Comparison of ENCODE assay signal across 9 cellular contexts in the genomic region with DNA sequence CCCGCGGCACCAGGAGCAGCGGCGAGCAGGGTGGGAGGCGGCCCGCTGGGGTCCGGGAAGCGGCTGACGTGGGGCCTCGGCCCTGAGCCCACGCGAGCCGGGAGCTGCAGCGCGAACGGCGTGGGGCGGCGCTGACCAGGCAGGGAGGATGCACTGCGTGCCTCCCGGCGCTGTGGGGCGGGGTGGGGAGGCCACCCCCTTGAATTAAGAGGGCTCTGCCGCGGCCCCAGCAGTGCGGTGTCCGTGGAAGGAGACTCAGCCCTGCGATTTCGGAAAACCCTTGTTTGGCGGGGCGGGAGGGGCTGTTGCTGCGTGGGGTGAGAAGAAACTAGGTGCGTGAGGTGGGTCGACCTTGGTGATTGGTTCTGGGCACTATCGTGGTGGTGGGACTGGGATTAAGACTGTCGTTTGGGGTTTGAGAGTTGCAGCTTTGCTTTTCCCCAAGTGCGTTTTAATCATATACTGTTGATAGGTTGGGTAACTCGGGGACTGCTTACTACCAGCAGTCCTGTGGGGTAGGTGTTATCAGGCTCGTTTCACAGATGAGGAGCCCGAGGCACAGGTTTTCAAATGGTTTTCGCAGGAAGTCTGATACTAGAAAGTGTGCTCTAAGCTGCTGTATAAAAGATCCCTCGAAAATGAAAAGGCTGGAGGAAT. TPM values are rescaled to one million over a fixed set of nuclear protein-coding genes. Genes with fewer than 3 reads are reported as not detected.
DNase-seq lines count a peak whose midpoint lies in the region; FAIRE-seq and TF ChIP-seq lines count a peak whose summit lies in the region.
"Had no signal": no experiment of that assay in that cellular context is flagged by ENCODE, and none has a peak within 500 bp of the region (broad histone marks: within the 10 kb centered on the region; RNA-seq: fewer than 3 reads in every experiment).

No MANE protein-coding gene starts in this region.

- POLR2A ChIA-PET in HEK293 (lab: Yijun Ruan, JAX) = interaction anchor here (0.5 to 2.6 kb wide), 8 partner anchors 9 to 152 kb away, joined by 3 to 19 read pairs (median 3); no protein-coding TSS in a partner anchor

- H3K27ac ChIP-seq in HEK293 (ENCODE audit: extremely low read depth, low read depth, low read length) = peak overlapping the region; percentile 96

- H3K36me3 ChIP-seq in HEK293 (ENCODE audit: control insufficient read depth in 2 of 2, insufficient read depth in 1 of 2, low read length in 2 of 2) = no peaks in the 10 kb centered on the region

- intact Hi-C loops in posterior cingulate gyrus (cut with DNase I) = loop anchor here (1.0 to 2.0 kb wide), 2 partner anchors 51 to 152 kb away; no protein-coding TSS in a partner anchor

- TF ChIP-seq CTCF in GM12865 (IDR thresholded peaks at IDR 0.05; ENCODE audit: insufficient read depth, low read depth, low read length, missing control alignments) (peak; percentile 11), HEK293 (tag by site-specific recombination; IDR thresholded peaks at IDR 0.05) (no peak)

- H3K4me3 ChIP-seq in GM12865 (ENCODE audit: low read depth, low read length) (peak overlapping the region; percentile 96), HEK293 (ENCODE audit: low read depth, low read length) (peak overlapping the region; percentile 83)

- FAIRE-seq in frontal cortex (lab: Jason Lieb, UNC) = no peak
- FAIRE-seq: endometrium had no signal

- CTCF ChIA-PET in HEK293 (lab: Yijun Ruan, JAX) = interaction anchor here (0.6 to 1.5 kb wide), 9 partner anchors 14 to 837 kb away, joined by 3 to 10 read pairs (median 4); no protein-coding TSS in a partner anchor

- no peaks in the 10 kb centered on the region for H3K9me3 ChIP-seq in HEK293 (ENCODE audit: control insufficient read depth, insufficient read depth, low read depth, low read length)

- peaks cover 27% of the 10 kb centered on the region for H3K4me1 ChIP-seq in HEK293 (ENCODE audit: control insufficient read depth, insufficient read depth, low read length)

- peak; percentile 57 for DNase-seq in GM12865 (ENCODE audit: low read depth)
- DNase-seq in NCI-H748 (lab: John Stamatoyannopoulos, UW; ENCODE audit: unreplicated experiment) = peak; percentile 65
- peak; percentile 13 for DNase-seq in activated T-helper 1 cell treated with Interleukin-2 at 50 U/mL for 16 hours (ENCODE audit: low read depth)
- peak; percentile 44 to 50 for DNase-seq in frontal cortex (ENCODE audit: low spot score in 2 of 2)
- peak in 9 of 10 donors; percentile 20 to 91 (median 38) for DNase-seq in posterior cingulate gyrus
- no peak for DNase-seq in NCI-H2107 treated with DMSO at 0.1 percent for 48 hours (lab: John Stamatoyannopoulos, UW; ENCODE audit: unreplicated experiment)
- DNase-seq in COLO668 (lab: John Stamatoyannopoulos, UW; ENCODE audit: unreplicated experiment) = no peak

TF ChIP-seq in HEK293, 187 proteins besides CTCF, POLR2A, EP300 and RAD21 (continues in another document):
- TF ChIP-seq ZXDB (tag by site-specific recombination; IDR thresholded peaks at IDR 0.05) (no peak), OVOL3 (tag by site-specific recombination; IDR thresholded peaks at IDR 0.05) (no peak), ZNF558 (tag by site-specific recombination; IDR thresholded peaks at IDR 0.05) (no peak), BCL11A (tag by site-specific recombination; IDR thresholded peaks at IDR 0.05; ENCODE audit: low read depth) (no peak), ZSCAN5A (tag by site-specific recombination; IDR thresholded peaks at IDR 0.05) (no peak), ZNF560 (tag by site-specific recombination; IDR thresholded peaks at IDR 0.05; ENCODE audit: borderline replicate concordance) (no peak), ZNF704 (tag by site-specific recombination; IDR thresholded peaks at IDR 0.05) (no peak), ZNF354C (tag by site-specific recombination; IDR thresholded peaks at IDR 0.05; ENCODE audit: borderline replicate concordance, low read depth) (no peak), WT1 (tag by site-specific recombination; IDR thresholded peaks at IDR 0.05) (no peak), YY1 (tag by site-specific recombination; IDR thresholded peaks at IDR 0.05) (no peak), GLIS2 (tag by site-specific recombination; IDR thresholded peaks at IDR 0.05) (peak; percentile 60; the same call in 1 of the 2 replicates), ZNF660 (tag by site-specific recombination; IDR thresholded peaks at IDR 0.05) (peak; percentile 95), RBAK (tag by site-specific recombination; IDR thresholded peaks at IDR 0.05) (no peak), ZFP69B (tag by site-specific recombination; IDR thresholded peaks at IDR 0.05) (no peak; the same call in 1 of the 2 replicates), ZNF549 (tag by site-specific recombination; IDR thresholded peaks at IDR 0.05) (no peak), ZNF221 (tag by site-specific recombination; IDR thresholded peaks at IDR 0.05; ENCODE audit: borderline replicate concordance) (no peak), ZNF580 (tag by site-specific recombination; IDR thresholded peaks at IDR 0.05) (no peak), ZNF707 (tag by site-specific recombination; IDR thresholded peaks at IDR 0.05) (no peak), BCL6B (tag by site-specific recombination; IDR thresholded peaks at IDR 0.05) (0 out of 2 replicates have a peak, but pooled peaks have one; percentile 47), SCRT1 (tag by site-specific recombination; IDR thresholded peaks at IDR 0.05; ENCODE audit: borderline replicate concordance) (no peak), ZBTB1 (tag by site-specific recombination; IDR thresholded peaks at IDR 0.05) (no peak), SP2 (tag by site-specific recombination; IDR thresholded peaks at IDR 0.05) (0 out of 2 replicates have a peak, but pooled peaks have one; percentile 20), MYNN (tag by site-specific recombination; IDR thresholded peaks at IDR 0.05; ENCODE audit: borderline replicate concordance) (no peak)
- TF ChIP-seq, protein P1, sequence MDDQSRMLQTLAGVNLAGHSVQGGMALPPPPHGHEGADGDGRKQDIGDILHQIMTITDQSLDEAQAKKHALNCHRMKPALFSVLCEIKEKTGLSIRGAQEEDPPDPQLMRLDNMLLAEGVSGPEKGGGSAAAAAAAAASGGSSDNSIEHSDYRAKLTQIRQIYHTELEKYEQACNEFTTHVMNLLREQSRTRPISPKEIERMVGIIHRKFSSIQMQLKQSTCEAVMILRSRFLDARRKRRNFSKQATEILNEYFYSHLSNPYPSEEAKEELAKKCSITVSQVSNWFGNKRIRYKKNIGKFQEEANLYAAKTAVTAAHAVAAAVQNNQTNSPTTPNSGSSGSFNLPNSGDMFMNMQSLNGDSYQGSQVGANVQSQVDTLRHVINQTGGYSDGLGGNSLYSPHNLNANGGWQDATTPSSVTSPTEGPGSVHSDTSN (CRISPR knock-in tag; IDR thresholded peaks at IDR 0.05) = no peak

RNA-seq across cellular contexts. Expression of gene ACSL3, which starts 0.7 kb away (rescaled TPM):
- 250 TPM for total RNA-seq in frontal cortex

Comparison
In these comparisons a context has a peak if more than half of its experiments do, and no peak if none do; other contexts are left out.
1. DNase-seq: peak in GM12865 (single experiment), NCI-H748 (single experiment), activated T-helper 1 cell treated with Interleukin-2 at 50 U/mL for 16 hours (single experiment), frontal cortex (2 of 2) and posterior cingulate gyrus (9 of 10); none in NCI-H2107 treated with DMSO at 0.1 percent for 48 hours (single experiment) and COLO668 (single experiment).